8 cellular contexts compared by ENCODE assay signal in genomic region chr19:1592755-1593628, GRCh38. TPM values are rescaled to one million over a fixed set of nuclear protein-coding genes. Genes with fewer than 3 reads are reported as not detected.
A peak's percentile ranks its signal among the peaks of the same experiment; 100 is the strongest.
DNase-seq lines count a peak whose midpoint lies in the region; ATAC-seq and TF ChIP-seq lines count a peak whose summit lies in the region.

Gene MBD3, minus strand, starts transcription at chr19:1592865. Its CDS starts 234 bp downstream, at chr19:1592631.

- H3K9me3 Mint-ChIP-seq in CD8-positive, alpha-beta T cell, result no peaks in the 10 kb centered on the region

- no peaks in the 10 kb centered on the region for H3K27me3 ChIP-seq in CD8-positive, alpha-beta T cell (ENCODE audit: insufficient read depth, low read length)
- H3K27me3 ChIP-seq in endocrine pancreas (ENCODE audit: control insufficient read depth, insufficient read depth, low read length), result no peaks in the 10 kb centered on the region

- H3K27ac Mint-ChIP-seq in CD8-positive, alpha-beta T cell, result peak within 1 kb of the TSS; percentile 91

- H3K27ac ChIP-seq in CD8-positive, alpha-beta T cell (ENCODE audit: low read depth, low read length), result peak within 1 kb of the TSS; percentile 84

- peaks cover 5% of the 10 kb centered on the region for H3K36me3 ChIP-seq in CD8-positive, alpha-beta T cell (ENCODE audit: insufficient read depth, low read length)
- no peaks in the 10 kb centered on the region for H3K36me3 ChIP-seq in endocrine pancreas (ENCODE audit: control insufficient read depth, insufficient read depth, low read length)

- peak; percentile 89 for ATAC-seq in CD8-positive, alpha-beta T cell
- peak; percentile 73 for ATAC-seq in GM19468 (IDR thresholded peaks at IDR 0.05; ENCODE audit: extremely low read depth, unreplicated experiment)

- intact Hi-C loops in CD8-positive, alpha-beta T cell (cut with DNase I, micrococcal nuclease), result loop anchor here (1.0 to 5.0 kb wide), 7 partner anchors 12 to 219 kb away; partner anchors contain the start of genes MEX3D (in 2 of the 2), TCF3 (in 2 of the 2), UQCR11 (in 2 of the 2) and ATP8B3 (in 1 of the 2)

- TF ChIP-seq CTCF in CD8-positive, alpha-beta T cell (IDR thresholded peaks at IDR 0.05), result no peak

- peak within 1 kb of the TSS; percentile 88 for H3K4me3 Mint-ChIP-seq in CD8-positive, alpha-beta T cell

- peaks cover 15% of the 10 kb centered on the region for H3K36me3 Mint-ChIP-seq in CD8-positive, alpha-beta T cell

- peak within 1 kb of the TSS; percentile 82 for H3K9ac ChIP-seq in endocrine pancreas (ENCODE audit: control insufficient read depth, insufficient read depth, low read length)

- H3K27me3 Mint-ChIP-seq in CD8-positive, alpha-beta T cell (ENCODE audit: low read depth), result no peaks in the 10 kb centered on the region

- peak within 1 kb of the TSS; percentile 95 for H3K4me3 ChIP-seq in CD8-positive, alpha-beta T cell (ENCODE audit: low read depth, low read length)
- peak within 1 kb of the TSS; percentile 48 for H3K4me3 ChIP-seq in endocrine pancreas (ENCODE audit: control insufficient read depth, insufficient read depth, low read length)

- POLR2A ChIA-PET in CD8-positive, alpha-beta T cell (lab: Charles Lee), result interaction anchor here (0.5 to 2.2 kb wide), 10 partner anchors 8 to 324 kb away, joined by 3 to 26 read pairs (median 4); partner anchors contain the start of genes CIRBP, FAM174C, TCF3 and UQCR11

- peak; percentile 72 to 92 (median 84) for DNase-seq in CD8-positive, alpha-beta T cell
- DNase-seq in HT-29 (ENCODE audit: low spot score), result peak; percentile 90
- DNase-seq in NOMO-1 treated with DMSO at 0.1 percent for 48 hours (lab: John Stamatoyannopoulos, UW; ENCODE audit: unreplicated experiment), result peak; percentile 84
- peak; percentile 78 to 80 for DNase-seq in activated CD8-positive, alpha-beta memory T cell treated with anti-CD3 and anti-CD28 coated beads for 4 hours (ENCODE audit: low read depth in 2 of 2)
- peak; percentile 97 for DNase-seq in mesenteric fat pad (ENCODE audit: low spot score)
- peak; percentile 57 for DNase-seq in stimulated activated CD8-positive, alpha-beta memory T cell treated with anti-CD3 and anti-CD28 coated beads, Interleukin-15, amount 100 ng/mL, for 1 hour (ENCODE audit: low read depth)

- H3K4me1 Mint-ChIP-seq in CD8-positive, alpha-beta T cell (ENCODE audit: low read depth), result peaks cover 22% of the 10 kb centered on the region

- H3K9me3 ChIP-seq in CD8-positive, alpha-beta T cell (ENCODE audit: low read length), result no peaks in the 10 kb centered on the region
- H3K9me3 ChIP-seq in endocrine pancreas (ENCODE audit: control insufficient read depth, low read length), result no peaks in the 10 kb centered on the region

- H3K4me1 ChIP-seq in CD8-positive, alpha-beta T cell (ENCODE audit: insufficient read depth, low read length), result peaks cover 18% of the 10 kb centered on the region
- no peaks in the 10 kb centered on the region for H3K4me1 ChIP-seq in endocrine pancreas (ENCODE audit: control insufficient read depth, insufficient read depth, low read length)

- CTCF ChIA-PET in CD8-positive, alpha-beta T cell (lab: Charles Lee), result interaction anchor here (0.8 to 1.8 kb wide), 4 partner anchors 12 to 246 kb away, joined by 3 to 5 read pairs (median 4); partner anchors contain the start of genes TCF3 and UQCR11

RNA-seq across cellular contexts. Expression of gene MBD3, which starts in this region (rescaled TPM):
- 10 to 100 TPM; 31.0 to 37.2 TPM for total RNA-seq in CD8-positive, alpha-beta T cell
- 202 and 231 TPM in 2 replicates for total RNA-seq in HT-29 (2014; rRNA removed; shearing (Covaris generic))
- total RNA-seq in mesenteric fat pad, result 65.0 TPM

Comparison
In these comparisons a context has a peak if more than half of its experiments do, and no peak if none do; other contexts are left out.
1. Peak in every context shown above with its lines: DNase-seq, ATAC-seq, H3K4me3 ChIP-seq and H3K27ac ChIP-seq.